8 cellular contexts compared by ENCODE assay signal in genomic region chr5:66958984-66959641, GRCh38.
A peak's percentile ranks its signal among the peaks of the same experiment; 100 is the strongest.
DNase-seq lines count a peak whose midpoint lies in the region; TF ChIP-seq lines count a peak whose summit lies in the region.

No MANE protein-coding gene starts in this region.

- in situ Hi-C loops in brain microvascular endothelial cell (cut with HindIII; ENCODE audit: low pct_ligation_motif_present, low sequenced_read_pairs), result no loop called here

- no peaks in the 10 kb centered on the region for H3K9me3 ChIP-seq in skeletal muscle tissue (ENCODE audit: control insufficient read depth in 3 of 3, low read length in 3 of 3)

- H3K4me3 ChIP-seq in brain microvascular endothelial cell (ENCODE audit: low read depth, low read length), result peak overlapping the region; percentile 56
- peak overlapping the region; percentile 49 to 86 (median 65) for H3K4me3 ChIP-seq in skeletal muscle tissue (ENCODE audit: low read length in 3 of 3)

- DNase-seq in HCEC 1CT, result peak; percentile 76
- DNase-seq in brain microvascular endothelial cell, result peak; percentile 63
- peak; percentile 75 for DNase-seq in islet precursor cell
- no peak for DNase-seq in T-helper 9 cell
- DNase-seq in activated CD8-positive, alpha-beta memory T cell treated with anti-CD3 and anti-CD28 coated beads, Interleukin-2, amount 50 U/mL, for 48 hours, result no peak
- no peak for DNase-seq in stimulated activated CD8-positive, alpha-beta memory T cell treated with anti-CD3 and anti-CD28 coated beads, Interleukin-4, amount 100 ng/mL, for 48 hours
- no peak for DNase-seq in central memory CD4-positive, alpha-beta T cell

- H3K9ac ChIP-seq in skeletal muscle tissue (ENCODE audit: low read depth in 1 of 3, low read length in 3 of 3), result peak overlapping the region; percentile 14 to 71 (median 36)

- no peak for TF ChIP-seq CTCF in brain microvascular endothelial cell (IDR thresholded peaks at IDR 0.05; ENCODE audit: low read depth, low read length, missing control alignments)

- H3K27me3 ChIP-seq in brain microvascular endothelial cell (replicated peaks) (no peaks in the 10 kb centered on the region), skeletal muscle tissue (ENCODE audit: control insufficient read depth in 3 of 3, insufficient read depth in 3 of 3, low read length in 3 of 3) (no peaks in the 10 kb centered on the region)

- H3K27ac ChIP-seq in brain microvascular endothelial cell (peak overlapping the region; percentile 48), skeletal muscle tissue (ENCODE audit: low read depth, low read length) (no peak overlapping the region)

- H3K36me3 ChIP-seq in brain microvascular endothelial cell (replicated peaks) (no peaks in the 10 kb centered on the region), skeletal muscle tissue (ENCODE audit: control insufficient read depth in 3 of 3, insufficient read depth in 3 of 3, low read length in 3 of 3) (no peaks in the 10 kb centered on the region)

- peaks cover 2 to 5% (median 2%) of the 10 kb centered on the region in 3 donors for H3K4me1 ChIP-seq in skeletal muscle tissue (ENCODE audit: control insufficient read depth in 3 of 3, insufficient read depth in 3 of 3, low read length in 3 of 3)

Comparison
In these comparisons a context has a peak if more than half of its experiments do, and no peak if none do; other contexts are left out.
1. DNase-seq: peak in HCEC 1CT (single experiment), brain microvascular endothelial cell (single experiment) and islet precursor cell (single experiment); none in T-helper 9 cell (single experiment), activated CD8-positive, alpha-beta memory T cell treated with anti-CD3 and anti-CD28 coated beads, Interleukin-2, amount 50 U/mL, for 48 hours (single experiment), stimulated activated CD8-positive, alpha-beta memory T cell treated with anti-CD3 and anti-CD28 coated beads, Interleukin-4, amount 100 ng/mL, for 48 hours (single experiment) and central memory CD4-positive, alpha-beta T cell (single experiment).